Comparison of ENCODE assay signal across 28 cellular contexts in the genomic region with DNA sequence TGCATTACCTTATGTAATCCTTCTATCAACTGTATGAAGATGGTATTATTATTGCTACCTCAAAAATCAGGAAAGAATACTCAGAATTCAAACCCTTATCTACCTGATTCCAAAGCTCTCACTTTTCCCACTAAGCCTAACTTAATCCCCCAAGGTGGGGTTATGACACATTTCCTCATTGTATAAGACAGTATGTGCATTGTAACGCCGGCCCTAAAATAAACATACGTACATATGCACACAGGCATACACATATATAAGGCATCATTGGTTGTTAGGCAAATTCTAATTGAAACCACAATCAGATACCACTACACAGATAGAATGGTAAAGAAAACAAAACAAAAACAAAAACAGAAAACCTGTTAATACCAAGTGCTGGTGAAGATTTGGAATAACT.
"Had no signal": no experiment of that assay in that cellular context is flagged by ENCODE, and none has a peak within 500 bp of the region (broad histone marks: within the 10 kb centered on the region; RNA-seq: fewer than 3 reads in every experiment).

No MANE protein-coding gene starts in this region.

- H3K36me3 ChIP-seq: left lung, lower lobe of right lung, neural progenitor cell, neutrophil, right atrium auricular region, right lobe of liver, tibial nerve, upper lobe of left lung had no signal

- H3K36me3 Mint-ChIP-seq: mesothelial cell of epicardium; naive B cell; natural killer cell; neural progenitor cell; stimulated activated memory B cell treated with anti-CD40 and anti-IgM and Interleukin-4, amounts not matched to agents 10 μg/mL and 1 μg/mL and 100 μg/mL, for 72 hours had no signal

- H2AFZ ChIP-seq: neural progenitor cell, parathyroid adenoma had no signal

- H3K79me2 ChIP-seq: parathyroid adenoma had no signal

- H3K9me3 Mint-ChIP-seq: mesothelial cell of epicardium; nephron progenitor cell; stimulated activated memory B cell treated with anti-CD40 and anti-IgM and Interleukin-4, amounts not matched to agents 10 μg/mL and 1 μg/mL and 100 μg/mL, for 72 hours had no signal

- H3K4me3 Mint-ChIP-seq: mesothelial cell of epicardium; naive B cell; natural killer cell; nephron progenitor cell; neural progenitor cell; stimulated activated memory B cell treated with anti-CD40 and anti-IgM and Interleukin-4, amounts not matched to agents 10 μg/mL and 1 μg/mL and 100 μg/mL, for 72 hours; stimulated activated naive CD8-positive, alpha-beta T cell treated with anti-CD3 and anti-CD28 coated beads, Interleukin-15, amount 100 ng/mL, for 72 hours had no signal

- DNase-seq: hippocampal formation; kidney; left colon; left lung; lower lobe of right lung; mesendoderm; naive B cell; natural killer cell; nephron progenitor cell; occipital lobe; psoas muscle; right lobe of liver; stimulated activated CD4-positive, alpha-beta T cell treated with anti-CD3 and anti-CD28 coated beads, Interleukin-1b, Interleukin-23, amount 100 ng/mL, for 48 hours; stimulated activated CD4-positive, alpha-beta T cell treated with anti-CD3 and anti-CD28 coated beads, Interleukin-2, amount 100 ng/mL, for 48 hours; stimulated activated CD4-positive, alpha-beta T cell treated with anti-CD3 and anti-CD28 coated beads, Interleukin-4, amount 100 ng/mL, for 4 hours; stimulated activated CD8-positive, alpha-beta memory T cell treated with anti-CD3 and anti-CD28 coated beads, Interleukin-4, amount 100 ng/mL, for 48 hours; stimulated activated naive CD4-positive, alpha-beta T cell treated with Interleukin-2 at 50 U/mL for 16 hours; stimulated activated naive CD8-positive, alpha-beta T cell treated with anti-CD3 and anti-CD28 coated beads, Interleukin-15, amount 100 ng/mL, for 72 hours; substantia nigra; upper lobe of left lung had no signal

- H3K27ac ChIP-seq: left lung, lower lobe of right lung, neural progenitor cell, neutrophil, parathyroid adenoma, psoas muscle, right atrium auricular region, right lobe of liver, tibial nerve, upper lobe of left lung had no signal

- H3K4me2 ChIP-seq: neural progenitor cell, smooth muscle cell had no signal

- H3K4me3 ChIP-seq: left lung, lower lobe of right lung, neural progenitor cell, psoas muscle, right atrium auricular region, right lobe of liver, smooth muscle cell, tibial nerve, upper lobe of left lung had no signal

- H3K27me3 ChIP-seq: left lung, neural progenitor cell, neutrophil, right atrium auricular region, right lobe of liver, tibial nerve, upper lobe of left lung had no signal

- FAIRE-seq: kidney had no signal

- H3K9me3 ChIP-seq: left lung, lower lobe of right lung, neutrophil, psoas muscle, right atrium auricular region, right lobe of liver, tibial nerve, upper lobe of left lung had no signal

- H3K27me3 Mint-ChIP-seq: naive B cell; stimulated activated memory B cell treated with anti-CD40 and anti-IgM and Interleukin-4, amounts not matched to agents 10 μg/mL and 1 μg/mL and 100 μg/mL, for 72 hours; stimulated activated naive CD8-positive, alpha-beta T cell treated with anti-CD3 and anti-CD28 coated beads, Interleukin-15, amount 100 ng/mL, for 72 hours had no signal

- H3K4me1 ChIP-seq: left lung, lower lobe of right lung, parathyroid adenoma, psoas muscle, right atrium auricular region, right lobe of liver, upper lobe of left lung had no signal

- H3K27ac Mint-ChIP-seq: mesothelial cell of epicardium; naive B cell; natural killer cell; nephron progenitor cell; neural progenitor cell; stimulated activated memory B cell treated with anti-CD40 and anti-IgM and Interleukin-4, amounts not matched to agents 10 μg/mL and 1 μg/mL and 100 μg/mL, for 72 hours; stimulated activated naive CD8-positive, alpha-beta T cell treated with anti-CD3 and anti-CD28 coated beads, Interleukin-15, amount 100 ng/mL, for 72 hours had no signal

- ATAC-seq: left colon; left lung; lower lobe of right lung; natural killer cell; psoas muscle; right lobe of liver; stimulated activated memory B cell treated with anti-CD40 and anti-IgM and Interleukin-4, amounts not matched to agents 10 μg/mL and 1 μg/mL and 100 μg/mL, for 72 hours; stimulated activated naive CD8-positive, alpha-beta T cell treated with anti-CD3 and anti-CD28 coated beads, Interleukin-15, amount 100 ng/mL, for 72 hours had no signal

- H3K4me1 Mint-ChIP-seq: naive B cell; natural killer cell; neural progenitor cell; stimulated activated memory B cell treated with anti-CD40 and anti-IgM and Interleukin-4, amounts not matched to agents 10 μg/mL and 1 μg/mL and 100 μg/mL, for 72 hours; stimulated activated naive CD8-positive, alpha-beta T cell treated with anti-CD3 and anti-CD28 coated beads, Interleukin-15, amount 100 ng/mL, for 72 hours had no signal

- H3K9ac ChIP-seq: neural progenitor cell, parathyroid adenoma had no signal
